In the genomic region with DNA sequence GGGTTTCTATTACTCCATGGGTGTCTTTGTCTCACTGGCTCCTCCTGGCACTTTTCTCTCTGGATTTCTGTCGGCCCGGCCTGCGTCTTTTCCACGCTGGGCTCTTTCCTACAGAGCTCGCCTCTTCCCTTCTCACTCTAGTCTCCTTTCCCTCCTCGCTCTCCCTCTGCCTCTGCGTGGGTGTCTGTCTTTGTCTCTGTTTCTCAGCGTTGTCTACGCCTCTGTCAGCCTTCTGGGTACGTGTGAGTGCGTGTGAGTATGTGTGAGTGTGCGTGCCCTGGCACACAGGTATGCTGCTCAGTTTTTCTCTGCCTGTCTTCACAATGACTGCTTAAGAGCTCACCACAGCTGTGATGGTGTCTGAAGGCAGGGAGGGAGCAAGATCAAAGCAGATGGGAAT, we compare ENCODE assay signal across 24 cellular contexts.
DNase-seq lines count a peak whose midpoint lies in the region; ATAC-seq, FAIRE-seq and TF ChIP-seq lines count a peak whose summit lies in the region.
"Had no signal": no experiment of that assay in that cellular context is flagged by ENCODE, and none has a peak within 500 bp of the region (broad histone marks: within the 10 kb centered on the region; RNA-seq: fewer than 3 reads in every experiment).

No MANE protein-coding gene starts in this region.

- H3K9me3 ChIP-seq in H1 (ENCODE audit: insufficient read depth in 2 of 2, low read depth in 1 of 2, low read length in 1 of 2) (no peaks in the 10 kb centered on the region), mesodermal cell (ENCODE audit: control insufficient read depth, low read length) (no peaks in the 10 kb centered on the region), uterus (no peaks in the 10 kb centered on the region)
- no peaks in the 10 kb centered on the region for H3K9me3 ChIP-seq in naive thymus-derived CD4-positive, alpha-beta T cell (ENCODE audit: control insufficient read depth in 2 of 3, low read length in 3 of 3)
- H3K9me3 ChIP-seq: ascending aorta, esophagus squamous epithelium, HAP-1, SK-N-SH, thyroid gland had no signal

- H3K56ac ChIP-seq in H1 (replicated peaks; ENCODE audit: insufficient read length, low read depth, low read length), result no peak overlapping the region

- H3K36me3 ChIP-seq in H1 (ENCODE audit: control insufficient read depth in 2 of 4, insufficient read depth in 4 of 4, low read length in 3 of 4) (no peaks in the 10 kb centered on the region; a peak in 1 of 8 replicates), mesodermal cell (ENCODE audit: control insufficient read depth, insufficient read depth, low read length) (peaks cover 45% of the 10 kb centered on the region), uterus (no peaks in the 10 kb centered on the region)
- H3K36me3 ChIP-seq in naive thymus-derived CD4-positive, alpha-beta T cell (ENCODE audit: control insufficient read depth in 2 of 3, insufficient read depth in 3 of 3, low read length in 3 of 3), result no peaks in the 10 kb centered on the region
- H3K36me3 ChIP-seq: thyroid gland had no signal

- ATAC-seq in activated CD8-positive, alpha-beta T cell treated with anti-CD3 and anti-CD28 coated beads for 36 hours, result no peak
- no peak for ATAC-seq in activated CD8-positive, alpha-beta T cell treated with anti-CD3 and anti-CD28 coated beads, Interleukin-2, amount 10 ng/mL, durations not matched to agents 7 days and 5 days
- no peak for ATAC-seq in naive thymus-derived CD4-positive, alpha-beta T cell
- ATAC-seq: Panc1 had no signal

- H2AFZ ChIP-seq in H1 (ENCODE audit: low read length), result no peak overlapping the region
- H2AFZ ChIP-seq: parathyroid adenoma had no signal

- 78% methylated on average over 12 of the region's 12 CpGs; no CpG with 5 or more reads in 1 of the 2 experiments for WGBS in H1 (ENCODE audit: extremely low coverage in 1 of 2, insufficient coverage in 1 of 2, insufficient read length in 1 of 2, insufficient replicate concordance in 2 of 2, low coverage in 1 of 2, low lambda C conversion rate in 2 of 2, missing lambda C conversion rate in 1 of 2), 2 experiments
- 74 to 80% methylated on average over 6 to 12 of the region's 12 CpGs for WGBS in mesodermal cell (ENCODE audit: insufficient coverage in 2 of 2), 2 experiments

- no peak for TF ChIP-seq CTCF in activated CD8-positive, alpha-beta T cell treated with anti-CD3 and anti-CD28 coated beads for 36 hours (IDR thresholded peaks at IDR 0.05)
- TF ChIP-seq CTCF in H1 (IDR thresholded peaks at IDR 0.05; ENCODE audit: control extremely low read depth in 1 of 3, insufficient read depth in 1 of 3, low read depth in 1 of 3, low read length in 3 of 3) (no peak), uterus (IDR thresholded peaks at IDR 0.05) (no peak)

- H4K20me1 ChIP-seq in H1 (replicated peaks in 1 of 2; ENCODE audit: control insufficient read depth in 1 of 2, insufficient read depth in 2 of 2, low read length in 2 of 2), result peaks cover 3 to 11% of the 10 kb centered on the region in 2 experiments

- H3K23ac ChIP-seq in H1 (ENCODE audit: insufficient read length), result no peak overlapping the region

- H4K8ac ChIP-seq in H1 (ENCODE audit: extremely low read depth, insufficient read depth, low read length), result no peak overlapping the region

- peak overlapping the region; percentile 9 for H3K4ac ChIP-seq in H1 (replicated peaks; ENCODE audit: insufficient read length, low read depth, low read length)

- H2BK15ac ChIP-seq in H1 (ENCODE audit: low read length), result no peak overlapping the region

- H4K91ac ChIP-seq in H1 (replicated peaks; ENCODE audit: insufficient read length, low read length), result peak overlapping the region; percentile 88

- peaks cover 2% of the 10 kb centered on the region for H3K27me3 Mint-ChIP-seq in activated CD8-positive, alpha-beta T cell treated with anti-CD3 and anti-CD28 coated beads for 36 hours
- peaks cover 12% of the 10 kb centered on the region for H3K27me3 Mint-ChIP-seq in activated CD8-positive, alpha-beta T cell treated with anti-CD3 and anti-CD28 coated beads, Interleukin-2, amount 10 ng/mL, durations not matched to agents 7 days and 5 days (ENCODE audit: low read depth)
- H3K27me3 Mint-ChIP-seq in naive thymus-derived CD4-positive, alpha-beta T cell, result peaks cover 3 to 36% (median 8%) of the 10 kb centered on the region in 5 donors

- H2BK5ac ChIP-seq in H1 (ENCODE audit: low read depth, low read length), result peak overlapping the region; percentile 36

- H3K27me3 ChIP-seq in H1 (replicated peaks in 1 of 4; ENCODE audit: control insufficient read depth in 3 of 4, extremely low read depth in 1 of 4, insufficient read depth in 3 of 4, low read length in 3 of 4) (no peaks in the 10 kb centered on the region), uterus (no peaks in the 10 kb centered on the region)
- no peaks in the 10 kb centered on the region for H3K27me3 ChIP-seq in naive thymus-derived CD4-positive, alpha-beta T cell (ENCODE audit: control insufficient read depth in 2 of 2, insufficient read depth in 2 of 2, low read length in 2 of 2)
- H3K27me3 ChIP-seq: ascending aorta, esophagus squamous epithelium, thyroid gland had no signal

- intact Hi-C loops in activated CD8-positive, alpha-beta T cell treated with anti-CD3 and anti-CD28 coated beads for 36 hours (cut with micrococcal nuclease), result no loop called here
- intact Hi-C loops in uterus (cut with DNase I; ENCODE audit: low total_unique reads), result no loop called here
- intact Hi-C loops in naive thymus-derived CD4-positive, alpha-beta T cell (cut with micrococcal nuclease), result no loop called here

- H3K79me1 ChIP-seq in H1 (ENCODE audit: low read depth, low read length), result peaks cover 14% of the 10 kb centered on the region; the same call in 1 of the 2 replicates

- H3K79me2 ChIP-seq in H1 (ENCODE audit: control insufficient read depth in 1 of 2, insufficient read depth in 2 of 2, low read length in 2 of 2), result peaks cover 0 to 11% of the 10 kb centered on the region in 2 experiments; a peak in 2 of 4 replicates
- H3K79me2 ChIP-seq: parathyroid adenoma had no signal

- TF ChIP-seq POLR2A in H1 (IDR thresholded peaks at IDR 0.05; ENCODE audit: control extremely low read depth in 1 of 2, low read depth in 2 of 2, low read length in 2 of 2), result no peak
- TF ChIP-seq POLR2A in uterus (IDR thresholded peaks at IDR 0.05), result no peak

- H3K36me3 Mint-ChIP-seq in activated CD8-positive, alpha-beta T cell treated with anti-CD3 and anti-CD28 coated beads for 36 hours (ENCODE audit: low read depth), result no peaks in the 10 kb centered on the region
- no peaks in the 10 kb centered on the region for H3K36me3 Mint-ChIP-seq in activated CD8-positive, alpha-beta T cell treated with anti-CD3 and anti-CD28 coated beads, Interleukin-2, amount 10 ng/mL, durations not matched to agents 7 days and 5 days (ENCODE audit: low read depth)
- H3K36me3 Mint-ChIP-seq in naive thymus-derived CD4-positive, alpha-beta T cell, result no peaks in the 10 kb centered on the region

- H3K4me1 ChIP-seq in H1 (replicated peaks in 1 of 4; ENCODE audit: control insufficient read depth in 3 of 4, insufficient read depth in 4 of 4, low read length in 3 of 4), result peaks cover 0 to 25% (median 9%) of the 10 kb centered on the region in 4 experiments; a peak in 6 of 7 replicates
- peaks cover 39% of the 10 kb centered on the region for H3K4me1 ChIP-seq in mesodermal cell (ENCODE audit: control insufficient read depth, insufficient read depth, low read length, poor library complexity, severe bottlenecking)
- H3K4me1 ChIP-seq in uterus, result peaks cover 6 to 13% of the 10 kb centered on the region in 2 donors
- no peaks in the 10 kb centered on the region for H3K4me1 ChIP-seq in naive thymus-derived CD4-positive, alpha-beta T cell (ENCODE audit: control insufficient read depth in 2 of 2, insufficient read depth in 2 of 2, low read length in 2 of 2)
- H3K4me1 ChIP-seq: parathyroid adenoma had no signal

- no peak overlapping the region for H3K4me3 Mint-ChIP-seq in activated CD8-positive, alpha-beta T cell treated with anti-CD3 and anti-CD28 coated beads for 36 hours
- H3K4me3 Mint-ChIP-seq in activated CD8-positive, alpha-beta T cell treated with anti-CD3 and anti-CD28 coated beads, Interleukin-2, amount 10 ng/mL, durations not matched to agents 7 days and 5 days, result no peak overlapping the region
- no peak overlapping the region for H3K4me3 Mint-ChIP-seq in naive thymus-derived CD4-positive, alpha-beta T cell
- H3K4me3 Mint-ChIP-seq: activated CD4-positive, alpha-beta T cell treated with anti-CD3 and anti-CD28 coated beads, Interleukin-2, amount 10 ng/mL, durations not matched to agents 24 days and 14 days had no signal

- peak overlapping the region; percentile 38 for H4K5ac ChIP-seq in H1 (ENCODE audit: insufficient read length, low read depth, low read length)

- H3K27ac Mint-ChIP-seq in activated CD8-positive, alpha-beta T cell treated with anti-CD3 and anti-CD28 coated beads for 36 hours, result no peak overlapping the region
- H3K27ac Mint-ChIP-seq in activated CD8-positive, alpha-beta T cell treated with anti-CD3 and anti-CD28 coated beads, Interleukin-2, amount 10 ng/mL, durations not matched to agents 7 days and 5 days, result no peak overlapping the region
- H3K27ac Mint-ChIP-seq in naive thymus-derived CD4-positive, alpha-beta T cell, result no peak overlapping the region
- H3K27ac Mint-ChIP-seq: activated CD4-positive, alpha-beta T cell treated with anti-CD3 and anti-CD28 coated beads, Interleukin-2, amount 10 ng/mL, durations not matched to agents 24 days and 14 days had no signal

- H2AK5ac ChIP-seq in H1 (ENCODE audit: low read depth, low read length), result peak overlapping the region; percentile 68; the same call in 1 of the 2 replicates

- H2BK12ac ChIP-seq in H1 (ENCODE audit: low read depth, low read length), result 0 out of 2 replicates have a peak overlapping the region, but pooled peaks have one; percentile 13

- FAIRE-seq in H1 (lab: Jason Lieb, UNC), result no peak
- FAIRE-seq: small intestine had no signal

- H3K4me1 Mint-ChIP-seq in activated CD8-positive, alpha-beta T cell treated with anti-CD3 and anti-CD28 coated beads for 36 hours (ENCODE audit: low read depth), result no peaks in the 10 kb centered on the region
- no peaks in the 10 kb centered on the region for H3K4me1 Mint-ChIP-seq in activated CD8-positive, alpha-beta T cell treated with anti-CD3 and anti-CD28 coated beads, Interleukin-2, amount 10 ng/mL, durations not matched to agents 7 days and 5 days (ENCODE audit: low read depth)
- no peaks in the 10 kb centered on the region for H3K4me1 Mint-ChIP-seq in naive thymus-derived CD4-positive, alpha-beta T cell
- H3K4me1 Mint-ChIP-seq: activated CD4-positive, alpha-beta T cell treated with anti-CD3 and anti-CD28 coated beads, Interleukin-2, amount 10 ng/mL, durations not matched to agents 24 days and 14 days had no signal

- peak overlapping the region in 1 of 4 experiments; percentile 50; a peak in 2 of 7 replicates for H3K9ac ChIP-seq in H1 (replicated peaks in 1 of 4; ENCODE audit: extremely low read depth in 1 of 4, low read depth in 3 of 4, low read length in 3 of 4)
- H3K9ac ChIP-seq: parathyroid adenoma, SK-N-SH had no signal

- TF ChIP-seq RAD21 in H1 (IDR thresholded peaks at IDR 0.05 in 1 of 2, conservative IDR thresholded peaks at IDR 0.05 in 1 of 2; ENCODE audit: low read depth in 2 of 2, low read length in 2 of 2), result no peak

- H3K18ac ChIP-seq in H1 (ENCODE audit: extremely low read depth, low read length), result peak overlapping the region; percentile 27; the same call in 1 of the 2 replicates

- H3K4me3 ChIP-seq in H1 (ENCODE audit: extremely low read depth in 1 of 4, insufficient read depth in 2 of 4, low read depth in 3 of 4, low read length in 4 of 4) (no peak overlapping the region), mesodermal cell (ENCODE audit: extremely low read depth, insufficient read depth, low read length, poor library complexity, severe bottlenecking) (no peak overlapping the region), uterus (no peak overlapping the region)
- no peak overlapping the region for H3K4me3 ChIP-seq in naive thymus-derived CD4-positive, alpha-beta T cell (ENCODE audit: low read length)
- H3K4me3 ChIP-seq: ascending aorta, dorsolateral prefrontal cortex, esophagus squamous epithelium, HAP-1, thyroid gland had no signal

- no peak overlapping the region for H2BK120ac ChIP-seq in H1 (replicated peaks; ENCODE audit: low read depth, low read length)

- peak overlapping the region in 1 of 2 experiments; percentile 20; a peak in 2 of 4 replicates for H3K4me2 ChIP-seq in H1 (ENCODE audit: insufficient read depth in 1 of 2, low read depth in 2 of 2, low read length in 2 of 2)
- H3K4me2 ChIP-seq: SK-N-SH had no signal

- CTCF ChIA-PET in activated CD8-positive, alpha-beta T cell treated with anti-CD3 and anti-CD28 coated beads for 36 hours (lab: Charles Lee), result no interaction called here
- CTCF ChIA-PET in activated CD8-positive, alpha-beta T cell treated with anti-CD3 and anti-CD28 coated beads, Interleukin-2, amount 10 ng/mL, durations not matched to agents 7 days and 5 days (lab: Charles Lee), result no interaction called here
- CTCF ChIA-PET in H1 (lab: Charles Lee; ENCODE audit: partially characterized antibody), result interaction anchor here (0.6 to 2.3 kb wide), 13 partner anchors 13 to 110 kb away, joined by 3 to 12 read pairs (median 4); no protein-coding TSS in a partner anchor
- CTCF ChIA-PET in naive thymus-derived CD4-positive, alpha-beta T cell (lab: Charles Lee), result no interaction called here

- no peak for TF ChIP-seq EP300 in H1 (IDR thresholded peaks at IDR 0.05; ENCODE audit: borderline replicate concordance in 1 of 2, low read depth in 2 of 2, low read length in 2 of 2)

- no peaks in the 10 kb centered on the region; the same call in 1 of the 2 replicates for H3K23me2 ChIP-seq in H1 (ENCODE audit: low read depth, low read length)

- H3K9me3 Mint-ChIP-seq in activated CD8-positive, alpha-beta T cell treated with anti-CD3 and anti-CD28 coated beads for 36 hours, result no peaks in the 10 kb centered on the region
- no peaks in the 10 kb centered on the region for H3K9me3 Mint-ChIP-seq in activated CD8-positive, alpha-beta T cell treated with anti-CD3 and anti-CD28 coated beads, Interleukin-2, amount 10 ng/mL, durations not matched to agents 7 days and 5 days (ENCODE audit: insufficient read depth)
- peaks cover 0 to 2% (median 0%) of the 10 kb centered on the region in 11 donors for H3K9me3 Mint-ChIP-seq in naive thymus-derived CD4-positive, alpha-beta T cell
- H3K9me3 Mint-ChIP-seq: activated CD4-positive, alpha-beta T cell treated with anti-CD3 and anti-CD28 coated beads, Interleukin-2, amount 10 ng/mL, durations not matched to agents 24 days and 14 days had no signal

- peak; percentile 3 for DNase-seq in activated CD8-positive, alpha-beta T cell treated with anti-CD3 and anti-CD28 coated beads for 36 hours
- no peak for DNase-seq in activated CD8-positive, alpha-beta T cell treated with anti-CD3 and anti-CD28 coated beads, Interleukin-2, amount 10 ng/mL, durations not matched to agents 7 days and 5 days
- DNase-seq in H1 (ENCODE audit: low read depth in 1 of 2, low spot score in 2 of 2) (no peak), uterus (no peak), NCI-H187 treated with DMSO at 0.1 percent for 48 hours (lab: John Stamatoyannopoulos, UW) (no peak), dedifferentiated amniotic fluid mesenchymal stem cell (ENCODE audit: extremely low spot score) (no peak)
- DNase-seq in naive thymus-derived CD4-positive, alpha-beta T cell, result no peak
- DNase-seq: activated CD4-positive, alpha-beta T cell treated with anti-CD3 and anti-CD28 coated beads, Interleukin-2, amount 10 ng/mL, durations not matched to agents 24 days and 14 days; DMS153; esophagus squamous epithelium; hippocampal formation; left cardiac atrium; NCI-H1092; NCI-H774; SK-N-SH; small intestine; thyroid gland had no signal

- H2BK20ac ChIP-seq in H1 (ENCODE audit: low read length), result no peak overlapping the region

- no peak overlapping the region for H3K14ac ChIP-seq in H1 (ENCODE audit: insufficient read length)

- POLR2A ChIA-PET in activated CD8-positive, alpha-beta T cell treated with anti-CD3 and anti-CD28 coated beads for 36 hours (lab: Charles Lee), result no interaction called here
- POLR2A ChIA-PET in activated CD8-positive, alpha-beta T cell treated with anti-CD3 and anti-CD28 coated beads, Interleukin-2, amount 10 ng/mL, durations not matched to agents 7 days and 5 days (lab: Charles Lee), result no interaction called here
- POLR2A ChIA-PET in H1 (lab: Charles Lee; ENCODE audit: partially characterized antibody), result interaction anchor here (0.7 to 1.2 kb wide), 2 partner anchors 9 to 131 kb away, joined by 3 read pairs; no protein-coding TSS in a partner anchor
- POLR2A ChIA-PET in naive thymus-derived CD4-positive, alpha-beta T cell (lab: Charles Lee), result no interaction called here

- H3K27ac ChIP-seq in H1 (ENCODE audit: low read depth, low read length), result 0 out of 2 replicates have a peak overlapping the region, but pooled peaks have one; percentile 34
- peak overlapping the region; percentile 23 for H3K27ac ChIP-seq in mesodermal cell (ENCODE audit: low read depth, low read length, severe bottlenecking)
- peak overlapping the region; percentile 14 to 36 for H3K27ac ChIP-seq in uterus
- H3K27ac ChIP-seq in naive thymus-derived CD4-positive, alpha-beta T cell (ENCODE audit: low read depth, low read length), result no peak overlapping the region
- H3K27ac ChIP-seq: 22Rv1, esophagus squamous epithelium, parathyroid adenoma, thyroid gland had no signal
